Comparison of ENCODE assay signal across 8 cellular contexts in the genomic region with DNA sequence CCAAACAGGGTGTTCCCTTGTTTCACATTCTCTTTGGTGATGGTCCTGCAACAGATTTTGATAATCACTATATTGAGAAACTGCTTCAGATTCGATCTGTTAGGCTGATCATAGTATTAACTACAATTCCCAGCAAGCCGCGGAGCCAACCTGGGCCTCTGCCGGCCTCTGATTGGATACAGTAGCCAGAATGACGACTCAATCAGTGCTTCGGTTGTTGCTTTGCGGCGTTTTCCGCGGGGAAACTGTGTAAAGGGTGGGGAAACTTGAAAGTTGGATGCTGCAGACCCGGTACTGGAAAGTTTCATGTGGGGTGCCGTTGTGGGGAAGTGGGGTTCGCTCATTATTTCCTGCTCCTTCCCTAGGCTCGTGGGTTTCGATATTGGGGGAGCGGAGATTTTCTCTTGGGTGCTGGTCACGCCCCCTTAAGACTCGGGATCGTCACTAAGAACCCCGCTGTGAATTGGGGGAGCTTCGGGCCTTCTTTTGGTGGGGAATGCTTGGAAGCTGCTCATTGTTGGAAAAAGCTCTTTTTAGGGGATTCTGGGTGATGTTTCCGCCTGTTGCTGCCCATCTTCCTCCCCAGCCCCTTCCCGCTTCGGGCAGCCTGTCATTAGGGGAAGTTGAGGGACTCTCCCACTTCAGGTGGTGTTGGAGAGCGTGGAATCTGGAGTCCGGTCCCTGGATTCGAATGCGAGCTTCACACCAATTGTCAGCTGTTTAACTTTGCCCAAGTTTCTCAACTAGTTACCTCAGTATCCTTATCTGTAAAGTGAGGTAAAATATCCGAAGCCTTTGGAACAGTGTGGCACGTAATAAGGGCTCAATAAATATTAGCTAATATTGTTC. TPM values are rescaled to one million over a fixed set of nuclear protein-coding genes. Genes with fewer than 3 reads are reported as not detected.
DNase-seq lines count a peak whose midpoint lies in the region; ATAC-seq and TF ChIP-seq lines count a peak whose summit lies in the region.

A gene (plus strand): TSS at position 217 of the 849 bp plus-strand sequence.

- H3K36me3 ChIP-seq in hepatocyte (replicated peaks; ENCODE audit: insufficient read depth, low read depth) (no peaks in the 10 kb centered on the region), rectal smooth muscle tissue (ENCODE audit: control insufficient read depth, insufficient read depth, low read length) (no peaks in the 10 kb centered on the region), vagina (no peaks in the 10 kb centered on the region)

- DNase-seq in NCI-H2029 treated with DMSO at 0.1 percent for 48 hours (lab: John Stamatoyannopoulos, UW) (peak; percentile 13), T-helper 22 cell (ENCODE audit: low read depth) (peak; percentile 75), astrocyte of the cerebellum (ENCODE audit: low read depth) (peak; percentile 67), hepatocyte (ENCODE audit: low spot score) (peak; percentile 90), vagina (ENCODE audit: extremely low spot score in 2 of 2) (no peak)

- H3K27ac ChIP-seq in hepatocyte: peak within 1 kb of the TSS; percentile 87
- peak within 1 kb of the TSS; percentile 38 for H3K27ac ChIP-seq in rectal smooth muscle tissue (ENCODE audit: low read depth, low read length)
- H3K27ac ChIP-seq in vagina: peak within 1 kb of the TSS; percentile 84

- no peaks in the 10 kb centered on the region for H3K9me3 ChIP-seq in hepatocyte (ENCODE audit: low read depth)
- H3K9me3 ChIP-seq in vagina: no peaks in the 10 kb centered on the region

- H3K4me1 ChIP-seq in hepatocyte (ENCODE audit: insufficient read depth) (peaks cover 12% of the 10 kb centered on the region), rectal smooth muscle tissue (ENCODE audit: control insufficient read depth, insufficient read depth, low read length) (peaks cover 4% of the 10 kb centered on the region), vagina (peaks cover 12% of the 10 kb centered on the region)

- 2% methylated on average over 30 of the region's 30 CpGs for WGBS in hepatocyte (ENCODE audit: low lambda C conversion rate, missing lambda C conversion rate)

- peak within 1 kb of the TSS; percentile 93 for H2AFZ ChIP-seq in hepatocyte

- H3K9ac ChIP-seq in rectal smooth muscle tissue (ENCODE audit: low read length): peak within 1 kb of the TSS; percentile 87

- H3K4me2 ChIP-seq in hepatocyte: peak within 1 kb of the TSS; percentile 79

- H3K27me3 ChIP-seq in hepatocyte (no peaks in the 10 kb centered on the region), rectal smooth muscle tissue (ENCODE audit: control insufficient read depth, insufficient read depth, low read length) (no peaks in the 10 kb centered on the region), vagina (no peaks in the 10 kb centered on the region)

- no peak for TF ChIP-seq CTCF in astrocyte of the cerebellum (IDR thresholded peaks at IDR 0.05; ENCODE audit: low read depth, low read length, missing control alignments)
- TF ChIP-seq CTCF in hepatocyte (IDR thresholded peaks at IDR 0.05; ENCODE audit: poor library complexity): no peak
- no peak for TF ChIP-seq CTCF in vagina (IDR thresholded peaks at IDR 0.05)

- intact Hi-C loops in vagina (cut with DNase I): no loop called here

- peaks cover 11% of the 10 kb centered on the region for H3K79me2 ChIP-seq in hepatocyte

- no peak for TF ChIP-seq POLR2A in vagina (IDR thresholded peaks at IDR 0.05)

- H3K4me3 ChIP-seq in astrocyte of the cerebellum (ENCODE audit: low read depth, low read length): peak within 1 kb of the TSS; percentile 87
- H3K4me3 ChIP-seq in hepatocyte: peak within 1 kb of the TSS; percentile 69
- peak within 1 kb of the TSS; percentile 100 for H3K4me3 ChIP-seq in rectal smooth muscle tissue (ENCODE audit: low read length)
- H3K4me3 ChIP-seq in vagina: peak within 1 kb of the TSS; percentile 76 to 80

- H3K9me2 ChIP-seq in hepatocyte (replicated peaks; ENCODE audit: insufficient read depth): no peaks in the 10 kb centered on the region

- in situ Hi-C loops in astrocyte of the cerebellum (cut with HindIII; ENCODE audit: low sequenced_read_pairs): no loop called here

- H4K20me1 ChIP-seq in hepatocyte (ENCODE audit: insufficient read depth, poor library complexity, severe bottlenecking): no peaks in the 10 kb centered on the region

- peak; percentile 65 for ATAC-seq in GM18502 (IDR thresholded peaks at IDR 0.05; ENCODE audit: poor library complexity, unreplicated experiment)
- ATAC-seq in HG02938 (IDR thresholded peaks at IDR 0.05; ENCODE audit: unreplicated experiment): peak; percentile 58

RNA-seq across cellular contexts. Expression of the gene that starts here (rescaled TPM):
- total RNA-seq in hepatocyte (18.0 and 27.3 TPM in 2 replicates), vagina (28.5 TPM)
- 10.1 and 17.2 TPM in 2 replicates for polyA plus RNA-seq in hepatocyte

Comparison
In these comparisons a context has a peak if more than half of its experiments do, and no peak if none do; other contexts are left out.
1. DNase-seq: peak in NCI-H2029 treated with DMSO at 0.1 percent for 48 hours (single experiment), T-helper 22 cell (single experiment), astrocyte of the cerebellum (single experiment) and hepatocyte (single experiment); none in vagina (0 of 2).
2. Peak in every context shown above with its lines, with median percentiles within 50 percentile points of each other: H3K4me3 ChIP-seq and H3K27ac ChIP-seq.